Comparison of ENCODE assay signal across 18 cellular contexts in the genomic region with DNA sequence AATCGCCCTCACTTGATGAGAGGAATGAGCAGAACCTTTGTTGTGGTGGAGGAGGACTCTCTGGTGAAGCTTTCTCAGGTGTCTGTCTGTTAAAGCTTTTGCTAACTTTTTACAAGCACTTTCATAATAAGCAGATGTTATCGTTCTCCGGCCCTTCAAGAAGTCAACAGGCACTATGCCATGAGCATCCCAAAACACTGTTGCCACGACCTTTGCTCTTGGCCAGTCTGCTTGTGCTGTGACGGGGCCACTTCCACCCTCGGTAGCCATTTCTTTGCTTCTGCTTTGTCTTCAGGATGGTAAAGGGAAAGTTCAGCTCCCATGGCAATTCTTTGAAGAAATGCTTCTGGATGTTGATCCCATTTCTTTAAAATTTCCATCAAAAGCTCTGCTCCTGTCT.
DNase-seq lines count a peak whose midpoint lies in the region; ATAC-seq, FAIRE-seq and TF ChIP-seq lines count a peak whose summit lies in the region.
"Had no signal": no experiment of that assay in that cellular context is flagged by ENCODE, and none has a peak within 500 bp of the region (broad histone marks: within the 10 kb centered on the region; RNA-seq: fewer than 3 reads in every experiment).

No MANE protein-coding gene starts in this region.

- H2AFZ ChIP-seq in GM23338 (peak overlapping the region; percentile 57; the same call in 1 of the 2 replicates), IMR-90 (replicated peaks; ENCODE audit: low read length, poor library complexity) (no peak overlapping the region), neuronal stem cell (ENCODE audit: low read length) (no peak overlapping the region)

- no peak for TF ChIP-seq RAD21 in IMR-90 (IDR thresholded peaks at IDR 0.05; ENCODE audit: low read length)

- FAIRE-seq in GM19239 (lab: Jason Lieb, UNC), result no peak
- FAIRE-seq: HTR-8/SVneo had no signal

- no peaks in the 10 kb centered on the region for H3K36me3 Mint-ChIP-seq in GM23338 (ENCODE audit: low read depth)
- no peaks in the 10 kb centered on the region for H3K36me3 Mint-ChIP-seq in activated T-cell treated with anti-CD3 and anti-CD28 coated beads, Interleukin-2, amount 50 U/mL, for 4 hours (ENCODE audit: insufficient read depth)
- H3K36me3 Mint-ChIP-seq: CD14-positive monocyte; CD4-positive, alpha-beta memory T cell; IgD-negative memory B cell had no signal

- in situ Hi-C loops in IMR-90 (cut with MboI; ENCODE audit: low sequenced_read_pairs), result no loop called here

- H2BK15ac ChIP-seq in IMR-90 (ENCODE audit: low read depth, low read length) (no peak overlapping the region), neuronal stem cell (ENCODE audit: low read length) (no peak overlapping the region)

- CTCF ChIA-PET in IMR-90 (lab: Yijun Ruan, JAX), result no interaction called here

- dilution Hi-C loops in IMR-90 (cut with HindIII; ENCODE audit: low sequenced_read_pairs, unreplicated experiment), result no loop called here

- H3K27me3 Mint-ChIP-seq in GM23338 (ENCODE audit: insufficient read depth, low read depth, poor library complexity), result no peaks in the 10 kb centered on the region
- H3K27me3 Mint-ChIP-seq in activated T-cell treated with anti-CD3 and anti-CD28 coated beads, Interleukin-2, amount 50 U/mL, for 4 hours (ENCODE audit: low read depth), result peaks cover 12% of the 10 kb centered on the region

- no peaks in the 10 kb centered on the region for H3K9me3 Mint-ChIP-seq in GM23338
- no peaks in the 10 kb centered on the region for H3K9me3 Mint-ChIP-seq in activated T-cell treated with anti-CD3 and anti-CD28 coated beads, Interleukin-2, amount 50 U/mL, for 4 hours
- H3K9me3 Mint-ChIP-seq: CD4-positive, alpha-beta memory T cell had no signal

- no peak overlapping the region for H3K4me3 Mint-ChIP-seq in GM23338
- no peak overlapping the region for H3K4me3 Mint-ChIP-seq in activated T-cell treated with anti-CD3 and anti-CD28 coated beads, Interleukin-2, amount 50 U/mL, for 4 hours
- H3K4me3 Mint-ChIP-seq: CD14-positive monocyte; CD4-positive, alpha-beta memory T cell; IgD-negative memory B cell had no signal

- H3K9ac ChIP-seq in IMR-90 (ENCODE audit: low read depth, low read length) (no peak overlapping the region), neuronal stem cell (ENCODE audit: low read depth, low read length, poor library complexity) (no peak overlapping the region)
- H3K9ac ChIP-seq: BLaER1 had no signal

- ATAC-seq in GM23338 (no peak), IMR-90 (ENCODE audit: low read depth) (no peak), upper lobe of right lung (no peak)
- ATAC-seq in activated T-cell treated with anti-CD3 and anti-CD28 coated beads, Interleukin-2, amount 50 U/mL, for 4 hours, result no peak

- H3K27me3 ChIP-seq in GM23338 (ENCODE audit: insufficient read depth) (no peaks in the 10 kb centered on the region), IMR-90 (ENCODE audit: control insufficient read depth, insufficient read depth, low read length) (no peaks in the 10 kb centered on the region), neuronal stem cell (ENCODE audit: control insufficient read depth in 3 of 3, insufficient read depth in 3 of 3, low read depth in 1 of 3, low read length in 3 of 3) (peaks cover 0 to 5% (median 0%) of the 10 kb centered on the region in 3 experiments), upper lobe of right lung (no peaks in the 10 kb centered on the region)
- H3K27me3 ChIP-seq: BLaER1 had no signal

- H3K4me1 ChIP-seq in GM23338 (ENCODE audit: insufficient read depth), result no peaks in the 10 kb centered on the region
- H3K4me1 ChIP-seq in IMR-90 (ENCODE audit: control insufficient read depth, insufficient read depth, low read length), result peaks cover 10% of the 10 kb centered on the region
- peaks cover 0 to 5% of the 10 kb centered on the region in 2 donors for H3K4me1 ChIP-seq in neuronal stem cell (ENCODE audit: control insufficient read depth in 2 of 2, insufficient read depth in 1 of 2, low read depth in 1 of 2, low read length in 2 of 2)
- peaks cover 24% of the 10 kb centered on the region for H3K4me1 ChIP-seq in upper lobe of right lung
- H3K4me1 ChIP-seq: BLaER1, HAP-1 had no signal

- H3K79me2 ChIP-seq in GM23338 (replicated peaks; ENCODE audit: insufficient read depth), result no peaks in the 10 kb centered on the region

- H3K9me3 ChIP-seq in IMR-90 (ENCODE audit: control insufficient read depth, insufficient read depth, low read length) (no peaks in the 10 kb centered on the region; the same call in 1 of the 2 replicates), neuronal stem cell (replicated peaks in 1 of 2; ENCODE audit: control insufficient read depth in 2 of 2, insufficient read depth in 1 of 2, low read depth in 1 of 2, low read length in 2 of 2) (peaks cover 0 to 3% of the 10 kb centered on the region in 2 donors), upper lobe of right lung (no peaks in the 10 kb centered on the region)
- H3K9me3 ChIP-seq: HAP-1 had no signal

- H3K4me2 ChIP-seq in GM23338, result no peak overlapping the region
- H3K4me2 ChIP-seq in IMR-90 (ENCODE audit: low read depth, low read length), result no peak overlapping the region
- no peak overlapping the region for H3K4me2 ChIP-seq in neuronal stem cell (ENCODE audit: insufficient read depth, low read length, poor library complexity, severe bottlenecking)
- H3K4me2 ChIP-seq: BLaER1 had no signal

- no peak overlapping the region for H3K4ac ChIP-seq in IMR-90 (ENCODE audit: low read depth, low read length)
- no peak overlapping the region for H3K4ac ChIP-seq in neuronal stem cell (ENCODE audit: low read length)

- no peak overlapping the region for H3K56ac ChIP-seq in IMR-90 (ENCODE audit: extremely low read depth, insufficient read depth, low read length)

- H3K36me3 ChIP-seq in GM23338 (ENCODE audit: insufficient read depth), result no peaks in the 10 kb centered on the region
- H3K36me3 ChIP-seq in IMR-90 (ENCODE audit: control insufficient read depth, insufficient read depth, low read length), result no peaks in the 10 kb centered on the region
- H3K36me3 ChIP-seq in neuronal stem cell (replicated peaks in 1 of 2; ENCODE audit: control insufficient read depth in 2 of 2, insufficient read depth in 2 of 2, low read length in 2 of 2), result no peaks in the 10 kb centered on the region
- no peaks in the 10 kb centered on the region for H3K36me3 ChIP-seq in upper lobe of right lung
- H3K36me3 ChIP-seq: BLaER1, HAP-1 had no signal

- no peaks in the 10 kb centered on the region for H4K20me1 ChIP-seq in GM23338 (replicated peaks; ENCODE audit: insufficient read depth)
- H4K20me1 ChIP-seq in IMR-90 (ENCODE audit: insufficient read depth, low read length), result no peaks in the 10 kb centered on the region
- H4K20me1 ChIP-seq: BLaER1 had no signal

- no peaks in the 10 kb centered on the region for H3K9me2 ChIP-seq in GM23338 (ENCODE audit: insufficient read depth)

- no TSS peak for BruUV-seq in IMR-90 (replicated peaks; lab: Mats Ljungman, UMichigan)

- H3K79me1 ChIP-seq in IMR-90 (ENCODE audit: low read depth in 1 of 2, low read length in 2 of 2), result no peaks in the 10 kb centered on the region
- H3K79me1 ChIP-seq in neuronal stem cell (ENCODE audit: low read depth, low read length), result no peaks in the 10 kb centered on the region

- DNase-seq in GM23338 (ENCODE audit: low spot score) (no peak), IMR-90 (no peak), neuronal stem cell (ENCODE audit: low spot score) (no peak), upper lobe of right lung (no peak), SKM-1 treated with dmso at 0.1 percent for 144 hours (lab: John Stamatoyannopoulos, UW; ENCODE audit: unreplicated experiment) (no peak), GM19239 (ENCODE audit: insufficient read length, low spot score) (no peak)
- DNase-seq in activated T-cell treated with anti-CD3 and anti-CD28 coated beads, Interleukin-2, amount 50 U/mL, for 4 hours, result no peak
- DNase-seq: 8988T; CD4-positive, alpha-beta memory T cell; DMS153; DMS79; GDM1 had no signal

- H2BK120ac ChIP-seq in IMR-90 (ENCODE audit: low read depth, low read length), result no peak overlapping the region
- no peak overlapping the region for H2BK120ac ChIP-seq in neuronal stem cell (ENCODE audit: low read depth, low read length)

- H2AK9ac ChIP-seq in IMR-90 (replicated peaks; ENCODE audit: low read depth, low read length, poor library complexity), result no peak overlapping the region

- H2AK5ac ChIP-seq in IMR-90 (ENCODE audit: low read depth, low read length), result peak overlapping the region; percentile 61; the same call in 1 of the 2 replicates
- no peak overlapping the region for H2AK5ac ChIP-seq in neuronal stem cell (ENCODE audit: low read depth, low read length)

- H3K23ac ChIP-seq in IMR-90 (ENCODE audit: low read depth, low read length), result no peak overlapping the region
- no peak overlapping the region for H3K23ac ChIP-seq in neuronal stem cell (ENCODE audit: low read depth, low read length, poor library complexity)

- H4K8ac ChIP-seq in IMR-90 (ENCODE audit: low read depth in 2 of 2, low read length in 2 of 2) (no peak overlapping the region), neuronal stem cell (ENCODE audit: low read depth, low read length) (no peak overlapping the region)

- H3K18ac ChIP-seq in IMR-90 (ENCODE audit: low read depth, low read length), result no peak overlapping the region
- peak overlapping the region; percentile 67 for H3K18ac ChIP-seq in neuronal stem cell (ENCODE audit: low read length)

- TF ChIP-seq POLR2A in IMR-90 (IDR thresholded peaks at IDR 0.05; ENCODE audit: low read depth, low read length), result no peak

- H2BK12ac ChIP-seq in neuronal stem cell (ENCODE audit: low read length), result no peak overlapping the region

- no peak overlapping the region for H4K5ac ChIP-seq in IMR-90 (ENCODE audit: low read depth, low read length)

- POLR2A ChIA-PET in IMR-90 (lab: Charles Lee; ENCODE audit: unreplicated experiment), result no interaction called here

- H4K91ac ChIP-seq in IMR-90 (ENCODE audit: insufficient read depth, low read depth, low read length), result no peak overlapping the region
- H4K91ac ChIP-seq in neuronal stem cell (ENCODE audit: low read depth, low read length, poor library complexity), result no peak overlapping the region

- intact Hi-C loops in IMR-90 (cut with micrococcal nuclease) (no loop called here), upper lobe of right lung (cut with DNase I) (no loop called here)

- TF ChIP-seq CTCF in GM23338 (conservative IDR thresholded peaks at IDR 0.05; ENCODE audit: low read depth in 2 of 2), result no peak
- TF ChIP-seq CTCF in IMR-90 (conservative IDR thresholded peaks at IDR 0.05; ENCODE audit: low read depth, low read length), result no peak
- TF ChIP-seq CTCF in upper lobe of right lung (IDR thresholded peaks at IDR 0.05), result no peak

- H3K27ac ChIP-seq in GM23338 (ENCODE audit: low read depth) (no peak overlapping the region), IMR-90 (ENCODE audit: insufficient read depth, low read length) (no peak overlapping the region), neuronal stem cell (replicated peaks; ENCODE audit: low read length) (no peak overlapping the region), upper lobe of right lung (peak overlapping the region; percentile 71)
- H3K27ac ChIP-seq: BLaER1, HL-60 had no signal

- H3K4me3 ChIP-seq in GM23338, result no peak overlapping the region
- H3K4me3 ChIP-seq in IMR-90 (ENCODE audit: insufficient read depth, low read depth, low read length), result no peak overlapping the region
- no peak overlapping the region for H3K4me3 ChIP-seq in neuronal stem cell (ENCODE audit: low read length in 2 of 2)
- no peak overlapping the region for H3K4me3 ChIP-seq in upper lobe of right lung
- H3K4me3 ChIP-seq: BLaER1, HAP-1 had no signal

- H3K4me1 Mint-ChIP-seq in GM23338, result peaks cover 8% of the 10 kb centered on the region; the same call in 2 of the 3 replicates
- H3K4me1 Mint-ChIP-seq in activated T-cell treated with anti-CD3 and anti-CD28 coated beads, Interleukin-2, amount 50 U/mL, for 4 hours (ENCODE audit: low read depth), result peaks cover 3% of the 10 kb centered on the region
- H3K4me1 Mint-ChIP-seq: IgD-negative memory B cell had no signal

- no peak overlapping the region for H3K27ac Mint-ChIP-seq in GM23338
- H3K27ac Mint-ChIP-seq: CD14-positive monocyte; CD4-positive, alpha-beta memory T cell; IgD-negative memory B cell had no signal

- WGBS in IMR-90 (ENCODE audit: extremely low coverage in 2 of 2, insufficient read length in 1 of 2), 2 experiments, result 83% methylated on average over 3 of the region's 6 CpGs; no CpG with 5 or more reads in 1 of the 2 experiments
- WGBS in neuronal stem cell (ENCODE audit: extremely low coverage in 2 of 2, insufficient read length in 2 of 2, insufficient replicate concordance in 1 of 2), 2 donors, result no CpG with 5 or more reads among the region's 6 CpGs

- H3K9me1 ChIP-seq in IMR-90 (ENCODE audit: insufficient read depth, low read length), result peaks cover 12% of the 10 kb centered on the region

- no peaks in the 10 kb centered on the region for H3F3A ChIP-seq in GM23338 (replicated peaks; ENCODE audit: low read depth)

- H2BK20ac ChIP-seq in IMR-90 (ENCODE audit: low read depth, low read length), result no peak overlapping the region; the same call in 1 of the 2 replicates

- H2BK5ac ChIP-seq in IMR-90 (ENCODE audit: low read depth, low read length, poor library complexity, severe bottlenecking) (no peak overlapping the region), neuronal stem cell (ENCODE audit: low read length) (no peak overlapping the region)

- H3K14ac ChIP-seq in IMR-90 (replicated peaks; ENCODE audit: low read depth, low read length) (no peak overlapping the region), neuronal stem cell (ENCODE audit: low read length) (no peak overlapping the region)
